Comparison of ENCODE assay signal across 23 cellular contexts in the genomic region with DNA sequence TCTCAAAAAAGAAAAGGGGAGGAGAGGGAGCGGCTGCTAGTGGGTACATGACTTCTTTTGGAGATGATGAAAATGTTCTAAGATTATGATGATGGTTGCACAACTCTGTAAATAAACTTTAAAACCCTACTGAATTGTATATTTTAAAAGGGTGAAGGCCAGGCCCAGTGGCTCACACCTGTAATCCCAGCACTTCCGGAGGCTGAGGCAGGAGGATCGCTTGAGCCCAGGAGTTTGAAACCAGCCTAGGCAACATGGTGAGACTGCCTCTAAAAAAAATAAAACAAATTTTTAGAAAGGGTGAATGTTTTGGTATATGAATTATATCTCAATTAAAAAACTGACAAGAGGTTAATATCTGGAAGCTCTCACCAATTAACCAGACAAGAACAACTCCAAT.
"Had no signal": no experiment of that assay in that cellular context is flagged by ENCODE, and none has a peak within 500 bp of the region (broad histone marks: within the 10 kb centered on the region; RNA-seq: fewer than 3 reads in every experiment).

No MANE protein-coding gene starts in this region.

- DNase-seq: activated CD4-positive, alpha-beta memory T cell treated with anti-CD3 and anti-CD28 coated beads for 36 hours; activated CD4-positive, alpha-beta T cell treated with anti-CD3 and anti-CD28 coated beads, Interleukin-2, amount 50 U/mL, for 1 hour; activated effector memory CD4-positive, alpha-beta T cell treated with Interleukin-2 at 50 U/mL for 16 hours; activated T-cell treated with anti-CD3 and anti-CD28 coated beads, Interleukin-2, amount 50 U/mL, for 1 hour; brain microvascular endothelial cell; colonic mucosa; MG63; NCI-H1048; NCI-H1105 treated with DMSO at 0.1 percent for 48 hours; NCI-H1436; NCI-H1694; NCI-H1930; NCI-H2081 treated with DMSO at 0.1 percent for 48 hours; NCI-H226; NCI-H446 treated with DMSO at 0.1 percent for 48 hours; NCI-H524; NCI-H69; SHP77; SK-N-SH had no signal

- H3K9me3 Mint-ChIP-seq: activated CD4-positive, alpha-beta memory T cell treated with anti-CD3 and anti-CD28 coated beads for 36 hours; activated naive CD4-positive, alpha-beta T cell treated with anti-CD3 and anti-CD28 coated beads, Interleukin-2, amount 50 U/mL, for 24 hours; activated T-helper 1 cell treated with anti-CD3 and anti-CD28 coated beads, Interleukin-12 subunit alpha, Interleukin-12 subunit beta, Interleukin-2, Interleukin-4 antibody, amounts not matched to agents 30 ng/mL and 10 ng/mL and 1 ng/mL, durations not matched to agents 14 hours and 24 hours and 36 hours; central memory CD8-positive, alpha-beta T cell had no signal

- H3K36me3 Mint-ChIP-seq: activated naive CD4-positive, alpha-beta T cell treated with anti-CD3 and anti-CD28 coated beads, Interleukin-2, amount 50 U/mL, for 24 hours had no signal

- H3K27me3 Mint-ChIP-seq: activated CD4-positive, alpha-beta memory T cell treated with anti-CD3 and anti-CD28 coated beads for 36 hours; activated naive CD4-positive, alpha-beta T cell treated with anti-CD3 and anti-CD28 coated beads, Interleukin-2, amount 50 U/mL, for 24 hours; central memory CD8-positive, alpha-beta T cell had no signal

- H3K27ac Mint-ChIP-seq: activated CD4-positive, alpha-beta memory T cell treated with anti-CD3 and anti-CD28 coated beads for 36 hours; activated naive CD4-positive, alpha-beta T cell treated with anti-CD3 and anti-CD28 coated beads, Interleukin-2, amount 50 U/mL, for 24 hours; activated T-helper 1 cell treated with anti-CD3 and anti-CD28 coated beads, Interleukin-12 subunit alpha, Interleukin-12 subunit beta, Interleukin-2, Interleukin-4 antibody, amounts not matched to agents 30 ng/mL and 10 ng/mL and 1 ng/mL, durations not matched to agents 14 hours and 24 hours and 36 hours had no signal

- H3K4me3 Mint-ChIP-seq: activated naive CD4-positive, alpha-beta T cell treated with anti-CD3 and anti-CD28 coated beads, Interleukin-2, amount 50 U/mL, for 24 hours had no signal

- ATAC-seq: Panc1 had no signal
